In genomic region chr21:42782723-42783247, GRCh38 we compare ENCODE assay signal across 13 cellular contexts.
DNase-seq lines count a peak whose midpoint lies in the region; ATAC-seq and TF ChIP-seq lines count a peak whose summit lies in the region.
"Had no signal": no experiment of that assay in that cellular context is flagged by ENCODE, and none has a peak within 500 bp of the region (broad histone marks: within the 10 kb centered on the region; RNA-seq: fewer than 3 reads in every experiment).

No MANE protein-coding gene starts in this region.

- H3K4me3 ChIP-seq in SK-N-SH (ENCODE audit: low read depth in 2 of 2, low read length in 1 of 2) (no peak overlapping the region), HUES6 (ENCODE audit: low read depth, low read length) (no peak overlapping the region), osteoblast (ENCODE audit: insufficient read depth, low read length) (no peak overlapping the region)

- H3K27ac Mint-ChIP-seq in chondrocyte (ENCODE audit: unreplicated experiment): no peak overlapping the region

- ATAC-seq in SK-N-SH treated with all-trans-retinoic acid at 6 μM for 48 hours (no peak), GM18498 (IDR thresholded peaks at IDR 0.05; ENCODE audit: unreplicated experiment) (no peak)

- POLR2A ChIA-PET in SK-N-SH (lab: Yijun Ruan, JAX): interaction anchor here (1.1 to 1.7 kb wide), 3 partner anchors 12 to 130 kb away, joined by 3 to 6 read pairs (median 3); partner anchors contain the start of gene PDE9A

- H3K4me1 Mint-ChIP-seq in chondrocyte (ENCODE audit: low read depth): peaks cover 9% of the 10 kb centered on the region

- H3F3A ChIP-seq in SK-N-SH (replicated peaks; ENCODE audit: insufficient read depth): no peaks in the 10 kb centered on the region

- no peak overlapping the region for H3K4me2 ChIP-seq in SK-N-SH
- no peak overlapping the region for H3K4me2 ChIP-seq in osteoblast (ENCODE audit: insufficient read depth, low read length)
- H3K4me2 ChIP-seq: KMS-11 had no signal

- H3K27me3 Mint-ChIP-seq in chondrocyte (ENCODE audit: low read depth): peaks cover 63% of the 10 kb centered on the region

- H2AFZ ChIP-seq in SK-N-SH (ENCODE audit: low read depth) (no peak overlapping the region), osteoblast (ENCODE audit: low read length) (no peak overlapping the region)
- H2AFZ ChIP-seq: parathyroid adenoma had no signal

- H4K20me1 ChIP-seq in SK-N-SH (ENCODE audit: insufficient read depth) (no peaks in the 10 kb centered on the region), osteoblast (ENCODE audit: insufficient read depth, low read length) (no peaks in the 10 kb centered on the region)

- no peaks in the 10 kb centered on the region for H3K36me3 ChIP-seq in SK-N-SH (replicated peaks in 1 of 2; ENCODE audit: control insufficient read depth in 1 of 2, insufficient read depth in 2 of 2, low read length in 1 of 2)
- H3K36me3 ChIP-seq in HUES6 (ENCODE audit: control insufficient read depth, insufficient read depth, low read length): no peaks in the 10 kb centered on the region; the same call in 1 of the 2 replicates
- H3K36me3 ChIP-seq in osteoblast (ENCODE audit: insufficient read depth, low read length): no peaks in the 10 kb centered on the region

- peaks cover 3% of the 10 kb centered on the region for H3K9me3 Mint-ChIP-seq in chondrocyte (ENCODE audit: low read depth)

- H3K4me3 Mint-ChIP-seq in chondrocyte (ENCODE audit: unreplicated experiment): no peak overlapping the region

- TF ChIP-seq EP300 in SK-N-SH (IDR thresholded peaks at IDR 0.05; ENCODE audit: borderline replicate concordance in 1 of 2, low read depth in 1 of 2, low read length in 1 of 2): no peak

- H3K9me2 ChIP-seq in SK-N-SH: no peaks in the 10 kb centered on the region

- H3K27me3 ChIP-seq in SK-N-SH (ENCODE audit: insufficient read depth): no peaks in the 10 kb centered on the region; the same call in 1 of the 2 replicates
- H3K27me3 ChIP-seq in HUES6 (ENCODE audit: control insufficient read depth, insufficient read depth, low read length): peaks cover 24% of the 10 kb centered on the region
- peaks cover 36% of the 10 kb centered on the region for H3K27me3 ChIP-seq in osteoblast (ENCODE audit: insufficient read depth, low read length)

- H3K27ac ChIP-seq in SK-N-SH (ENCODE audit: low read depth in 2 of 2, low read length in 1 of 2) (peak overlapping the region in 1 of 2 experiments; percentile 87; a peak in 2 of 4 replicates), HUES6 (ENCODE audit: low read depth, low read length) (no peak overlapping the region), osteoblast (ENCODE audit: low read depth, low read length) (no peak overlapping the region)
- H3K27ac ChIP-seq: KMS-11, parathyroid adenoma had no signal

- 64% methylated on average over 10 of the region's 10 CpGs for WGBS in SK-N-SH (ENCODE audit: low lambda C conversion rate)

- peaks cover 4% of the 10 kb centered on the region for H3K36me3 Mint-ChIP-seq in chondrocyte (ENCODE audit: low read depth)

- no peak overlapping the region for H3K9ac ChIP-seq in SK-N-SH
- peak overlapping the region; percentile 43 for H3K9ac ChIP-seq in HUES6 (ENCODE audit: low read length)
- H3K9ac ChIP-seq: KMS-11, parathyroid adenoma had no signal

- no peak for TF ChIP-seq CTCF in SK-N-SH (IDR thresholded peaks at IDR 0.05)
- no peak for TF ChIP-seq CTCF in chondrocyte (IDR thresholded peaks at IDR 0.05)
- TF ChIP-seq CTCF in osteoblast (IDR thresholded peaks at IDR 0.05; ENCODE audit: extremely low read depth, low read depth, low read length): no peak

- H3K79me2 ChIP-seq in SK-N-SH (ENCODE audit: insufficient read depth): no peaks in the 10 kb centered on the region
- H3K79me2 ChIP-seq in osteoblast (ENCODE audit: insufficient read depth, low read length): no peaks in the 10 kb centered on the region
- H3K79me2 ChIP-seq: parathyroid adenoma had no signal

- H3K4me1 ChIP-seq in SK-N-SH (ENCODE audit: control insufficient read depth in 1 of 2, insufficient read depth in 2 of 2, low read depth in 1 of 2, low read length in 1 of 2) (peaks cover 0 to 26% of the 10 kb centered on the region in 2 experiments; a peak in 1 of 4 replicates), HUES6 (ENCODE audit: control insufficient read depth, insufficient read depth, low read length) (peaks cover 56% of the 10 kb centered on the region), osteoblast (ENCODE audit: insufficient read depth, low read length) (no peaks in the 10 kb centered on the region)

- no peak for TF ChIP-seq RAD21 in SK-N-SH (IDR thresholded peaks at IDR 0.05; ENCODE audit: low read length)

- DNase-seq in SK-N-SH (peak; percentile 32), chondrocyte (ENCODE audit: low spot score) (peak; percentile 73), osteoblast (ENCODE audit: insufficient read length, low spot score, missing footprints) (peak; percentile 53), putamen (ENCODE audit: low spot score) (no peak), NCI-H1436 (lab: John Stamatoyannopoulos, UW) (no peak)
- DNase-seq: cerebellar nuclear complex, midbrain, NCI-H345 had no signal

- CTCF ChIA-PET in SK-N-SH (lab: Yijun Ruan, JAX): interaction anchor here (1.1 to 2.3 kb wide), 2 partner anchors 36 to 619 kb away, joined by 3 to 13 read pairs; no protein-coding TSS in a partner anchor

- H3K9me3 ChIP-seq in SK-N-SH: no peaks in the 10 kb centered on the region
- no peaks in the 10 kb centered on the region for H3K9me3 ChIP-seq in HUES6 (ENCODE audit: control insufficient read depth, insufficient read depth, low read depth, low read length)
- H3K9me3 ChIP-seq in osteoblast (ENCODE audit: low read depth, low read length): no peaks in the 10 kb centered on the region

TF ChIP-seq in SK-N-SH, 30 proteins besides CTCF, POLR2A, EP300 and RAD21:
- no peak for TF ChIP-seq CHD2 (IDR thresholded peaks at IDR 0.05; ENCODE audit: low read length, partially characterized antibody)
- no peak for TF ChIP-seq FOSL2 (IDR thresholded peaks at IDR 0.05; ENCODE audit: borderline replicate concordance, low read depth)
- TF ChIP-seq MXI1 (IDR thresholded peaks at IDR 0.05; ENCODE audit: low read depth, low read length): no peak
- TF ChIP-seq RCOR1 (IDR thresholded peaks at IDR 0.05; ENCODE audit: low read length): no peak
- no peak for TF ChIP-seq JUND (IDR thresholded peaks at IDR 0.05)

TF ChIP-seq in SK-N-SH treated with all-trans-retinoic acid at 6 μM for 48 hours, 23 proteins besides CTCF, POLR2A, EP300 and RAD21 (continues in another document):
- TF ChIP-seq CSDC2 (CRISPR knock-in tag; IDR thresholded peaks at IDR 0.05): no peak
- no peak for TF ChIP-seq SNAI2 (CRISPR knock-in tag; IDR thresholded peaks at IDR 0.05)
- TF ChIP-seq ZFP30 (CRISPR knock-in tag; IDR thresholded peaks at IDR 0.05): no peak
- no peak for TF ChIP-seq ZC3H10 (CRISPR knock-in tag; IDR thresholded peaks at IDR 0.05)
- TF ChIP-seq ZNF70 (CRISPR knock-in tag; IDR thresholded peaks at IDR 0.05): no peak
- TF ChIP-seq RARB (CRISPR knock-in tag; IDR thresholded peaks at IDR 0.05): no peak
- no peak for TF ChIP-seq PPARA (CRISPR knock-in tag; IDR thresholded peaks at IDR 0.05; ENCODE audit: borderline replicate concordance)
- no peak for TF ChIP-seq CSRNP3 (CRISPR knock-in tag; IDR thresholded peaks at IDR 0.05)
- TF ChIP-seq CREB5 (CRISPR knock-in tag; IDR thresholded peaks at IDR 0.05; ENCODE audit: low read depth): no peak
- no peak for TF ChIP-seq TCF4 (CRISPR knock-in tag; IDR thresholded peaks at IDR 0.05; ENCODE audit: borderline replicate concordance)
- no peak for TF ChIP-seq ARNTL (CRISPR knock-in tag; IDR thresholded peaks at IDR 0.05; ENCODE audit: borderline replicate concordance, low read depth)
- no peak for TF ChIP-seq ZNF8 (CRISPR knock-in tag; IDR thresholded peaks at IDR 0.05)
- TF ChIP-seq ISL1 (CRISPR knock-in tag; IDR thresholded peaks at IDR 0.05): no peak
- TF ChIP-seq GLIS3 (CRISPR knock-in tag; IDR thresholded peaks at IDR 0.05): no peak
- TF ChIP-seq PATZ1 (CRISPR knock-in tag; IDR thresholded peaks at IDR 0.05; ENCODE audit: borderline replicate concordance): no peak
- no peak for TF ChIP-seq ESRRG (CRISPR knock-in tag; IDR thresholded peaks at IDR 0.05)

Comparison
In these comparisons a context has a peak if more than half of its experiments do, and no peak if none do; other contexts are left out.
1. DNase-seq: peak in SK-N-SH (single experiment), chondrocyte (single experiment) and osteoblast (single experiment); none in putamen (single experiment) and NCI-H1436 (single experiment).